ENCODE assay signal across 11 cellular contexts in genomic region chr16:70688266-70688742, GRCh38. TPM values are rescaled to one million over a fixed set of nuclear protein-coding genes. Genes with fewer than 3 reads are reported as not detected.
DNase-seq lines count a peak whose midpoint lies in the region; ATAC-seq and TF ChIP-seq lines count a peak whose summit lies in the region.
"Had no signal": no experiment of that assay in that cellular context is flagged by ENCODE, and none has a peak within 500 bp of the region (broad histone marks: within the 10 kb centered on the region; RNA-seq: fewer than 3 reads in every experiment).

No MANE protein-coding gene starts in this region.

- no peak for TF ChIP-seq CTCF in C4-2B (conservative IDR thresholded peaks at IDR 0.05)
- TF ChIP-seq CTCF in cardiac muscle cell (IDR thresholded peaks at IDR 0.05; ENCODE audit: low read depth, low read length) = no peak

- H3K27me3 Mint-ChIP-seq in activated T-helper 1 cell treated with anti-CD3 and anti-CD28 coated beads, Interleukin-12 subunit alpha, Interleukin-12 subunit beta, Interleukin-2, Interleukin-4 antibody, amounts not matched to agents 30 ng/mL and 10 ng/mL and 1 ng/mL, durations not matched to agents 14 hours and 24 hours and 36 hours (ENCODE audit: insufficient read depth) = peaks cover 20% of the 10 kb centered on the region

- H3K27me3 ChIP-seq in cardiac muscle cell = no peaks in the 10 kb centered on the region

- H3K27ac ChIP-seq in C4-2B (peak overlapping the region; percentile 81; the same call in 1 of the 2 replicates), cardiac muscle cell (peak overlapping the region; percentile 90)
- H3K27ac ChIP-seq: KMS-11 had no signal

- H3K9me3 ChIP-seq in cardiac muscle cell (ENCODE audit: low read depth) = no peaks in the 10 kb centered on the region

- intact Hi-C loops in posterior cingulate gyrus (cut with DNase I) = loop anchor here (1.0 kb wide), 1 partner anchor 37 kb away; no protein-coding TSS in a partner anchor
- intact Hi-C loops in activated T-helper 1 cell treated with anti-CD3 and anti-CD28 coated beads, Interleukin-12 subunit alpha, Interleukin-12 subunit beta, Interleukin-2, Interleukin-4 antibody, amounts not matched to agents 30 ng/mL and 10 ng/mL and 1 ng/mL, durations not matched to agents 14 hours and 24 hours and 36 hours (cut with micrococcal nuclease) = no loop called here

- H3K27ac Mint-ChIP-seq in activated T-helper 1 cell treated with anti-CD3 and anti-CD28 coated beads, Interleukin-12 subunit alpha, Interleukin-12 subunit beta, Interleukin-2, Interleukin-4 antibody, amounts not matched to agents 30 ng/mL and 10 ng/mL and 1 ng/mL, durations not matched to agents 14 hours and 24 hours and 36 hours = no peak overlapping the region

- DNase-seq in amniotic epithelial cell (ENCODE audit: low read depth) (peak; percentile 48), cardiac muscle cell (ENCODE audit: low read depth in 1 of 2, low spot score in 1 of 2) (peak; percentile 68 to 84), posterior cingulate gyrus (peak; percentile 83 to 97 (median 88)), activated gamma-delta T cell treated with Interleukin-2 at 50 U/mL for 16 hours (no peak)
- no peak for DNase-seq in activated T-helper 1 cell treated with anti-CD3 and anti-CD28 coated beads, Interleukin-12 subunit alpha, Interleukin-12 subunit beta, Interleukin-2, Interleukin-4 antibody, amounts not matched to agents 30 ng/mL and 10 ng/mL and 1 ng/mL, durations not matched to agents 14 hours and 24 hours and 36 hours (ENCODE audit: low spot score)
- DNase-seq: activated effector memory CD4-positive, alpha-beta T cell treated with anti-CD3 and anti-CD28 coated beads, Interleukin-2, amount 50 U/mL, for 16 hours had no signal

- no peaks in the 10 kb centered on the region for H3K36me3 ChIP-seq in cardiac muscle cell

- no peaks in the 10 kb centered on the region for H3K9me3 Mint-ChIP-seq in activated T-helper 1 cell treated with anti-CD3 and anti-CD28 coated beads, Interleukin-12 subunit alpha, Interleukin-12 subunit beta, Interleukin-2, Interleukin-4 antibody, amounts not matched to agents 30 ng/mL and 10 ng/mL and 1 ng/mL, durations not matched to agents 14 hours and 24 hours and 36 hours

- H3K36me3 Mint-ChIP-seq in activated T-helper 1 cell treated with anti-CD3 and anti-CD28 coated beads, Interleukin-12 subunit alpha, Interleukin-12 subunit beta, Interleukin-2, Interleukin-4 antibody, amounts not matched to agents 30 ng/mL and 10 ng/mL and 1 ng/mL, durations not matched to agents 14 hours and 24 hours and 36 hours (ENCODE audit: low read depth) = no peaks in the 10 kb centered on the region

- H3K4me1 Mint-ChIP-seq in activated T-helper 1 cell treated with anti-CD3 and anti-CD28 coated beads, Interleukin-12 subunit alpha, Interleukin-12 subunit beta, Interleukin-2, Interleukin-4 antibody, amounts not matched to agents 30 ng/mL and 10 ng/mL and 1 ng/mL, durations not matched to agents 14 hours and 24 hours and 36 hours (ENCODE audit: low read depth) = no peaks in the 10 kb centered on the region

- ATAC-seq in HG02610 (IDR thresholded peaks at IDR 0.05; ENCODE audit: unreplicated experiment) (no peak), GM21576 (IDR thresholded peaks at IDR 0.05; ENCODE audit: unreplicated experiment) (no peak)
- ATAC-seq: left lobe of liver had no signal

- H3K4me3 ChIP-seq in cardiac muscle cell = no peak overlapping the region

- H3K4me3 Mint-ChIP-seq in activated T-helper 1 cell treated with anti-CD3 and anti-CD28 coated beads, Interleukin-12 subunit alpha, Interleukin-12 subunit beta, Interleukin-2, Interleukin-4 antibody, amounts not matched to agents 30 ng/mL and 10 ng/mL and 1 ng/mL, durations not matched to agents 14 hours and 24 hours and 36 hours = no peak overlapping the region

- H3K4me1 ChIP-seq in cardiac muscle cell (ENCODE audit: low read depth) = peaks cover 65% of the 10 kb centered on the region

RNA-seq across cellular contexts. Expression of gene MTSS2, which starts 2.5 kb away (rescaled TPM):
- total RNA-seq in cardiac muscle cell = 47.2 and 82.3 TPM in 2 replicates
- 12.4 and 22.7 TPM in 2 replicates for polyA plus RNA-seq in cardiac muscle cell
- total RNA-seq in activated T-helper 1 cell treated with anti-CD3 and anti-CD28 coated beads, Interleukin-12 subunit alpha, Interleukin-12 subunit beta, Interleukin-2, Interleukin-4 antibody, amounts not matched to agents 30 ng/mL and 10 ng/mL and 1 ng/mL, durations not matched to agents 14 hours and 24 hours and 36 hours = 2.0 and 3.5 TPM in 2 replicates

RNA-seq across cellular contexts. Expression of gene IL34, which starts 41.9 kb away (rescaled TPM):
- not detected in 2 replicates for total RNA-seq in cardiac muscle cell
- polyA plus RNA-seq in cardiac muscle cell = 0.10 TPM in 1 of 2 replicates, not detected in the other
- total RNA-seq in activated T-helper 1 cell treated with anti-CD3 and anti-CD28 coated beads, Interleukin-12 subunit alpha, Interleukin-12 subunit beta, Interleukin-2, Interleukin-4 antibody, amounts not matched to agents 30 ng/mL and 10 ng/mL and 1 ng/mL, durations not matched to agents 14 hours and 24 hours and 36 hours = not detected in 2 replicates

Comparison
In these comparisons a context has a peak if more than half of its experiments do, and no peak if none do; other contexts are left out.
1. DNase-seq: peak in amniotic epithelial cell (single experiment), cardiac muscle cell (2 of 2) and posterior cingulate gyrus (10 of 10); none in activated gamma-delta T cell treated with Interleukin-2 at 50 U/mL for 16 hours (single experiment) and activated T-helper 1 cell treated with anti-CD3 and anti-CD28 coated beads, Interleukin-12 subunit alpha, Interleukin-12 subunit beta, Interleukin-2, Interleukin-4 antibody, amounts not matched to agents 30 ng/mL and 10 ng/mL and 1 ng/mL, durations not matched to agents 14 hours and 24 hours and 36 hours (single experiment).
2. RNA of gene MTSS2, which starts 2.5 kb away (total RNA-seq): 47.2 to 82.3 TPM in cardiac muscle cell; 2.0 to 3.5 TPM in activated T-helper 1 cell treated with anti-CD3 and anti-CD28 coated beads, Interleukin-12 subunit alpha, Interleukin-12 subunit beta, Interleukin-2, Interleukin-4 antibody, amounts not matched to agents 30 ng/mL and 10 ng/mL and 1 ng/mL, durations not matched to agents 14 hours and 24 hours and 36 hours; every median in the first group is over 10 times any median in the second.